ENCODE assay signal across 3 cellular contexts in genomic region chr15:50602028-50602427, GRCh38. TPM values are rescaled to one million over a fixed set of nuclear protein-coding genes. Genes with fewer than 3 reads are reported as not detected.
"Had no signal": no experiment of that assay in that cellular context is flagged by ENCODE, and none has a peak within 500 bp of the region (broad histone marks: within the 10 kb centered on the region; RNA-seq: fewer than 3 reads in every experiment).

No MANE protein-coding gene starts in this region.

RNA-seq across cellular contexts. Expression of gene USP50, which starts 55.6 kb away (rescaled TPM):
- total RNA-seq: LHCN-M2, M059J, NCI-H460 had no signal
